ENCODE assay signal across 8 cellular contexts in genomic region chr14:51652168-51653095, GRCh38. TPM values are rescaled to one million over a fixed set of nuclear protein-coding genes. Genes with fewer than 3 reads are reported as not detected.
DNase-seq lines count a peak whose midpoint lies in the region; ATAC-seq and TF ChIP-seq lines count a peak whose summit lies in the region.

No MANE protein-coding gene starts in this region.

- peaks cover 14 to 24% (median 15%) of the 10 kb centered on the region in 3 donors for H3K4me1 Mint-ChIP-seq in CD8-positive, alpha-beta memory T cell

- peaks cover 15 to 39% of the 10 kb centered on the region in 2 donors for H3K27me3 Mint-ChIP-seq in CD8-positive, alpha-beta memory T cell

- CTCF ChIA-PET in CD8-positive, alpha-beta memory T cell (lab: Charles Lee) = interaction anchor here (0.7 to 1.9 kb wide), 8 partner anchors 9 to 665 kb away, joined by 3 to 9 read pairs (median 4); no protein-coding TSS in a partner anchor

- peak overlapping the region; percentile 78 to 93 (median 84) for H3K4me3 Mint-ChIP-seq in CD8-positive, alpha-beta memory T cell

- ATAC-seq in GM19452 (IDR thresholded peaks at IDR 0.05; ENCODE audit: unreplicated experiment) (peak; percentile 31), HG03521 (IDR thresholded peaks at IDR 0.05; ENCODE audit: unreplicated experiment) (peak; percentile 30), thoracic aorta (ENCODE audit: insufficient number of reproducible peaks, low FRiP score, low read depth) (peak; percentile 12)

- no peaks in the 10 kb centered on the region for H3K9me3 ChIP-seq in CD8-positive, alpha-beta memory T cell (ENCODE audit: low read length)
- H3K9me3 ChIP-seq in WERI-Rb-1 (ENCODE audit: severe bottlenecking) = no peaks in the 10 kb centered on the region
- H3K9me3 ChIP-seq in thoracic aorta = no peaks in the 10 kb centered on the region

- no peaks in the 10 kb centered on the region for H3K9me3 Mint-ChIP-seq in CD8-positive, alpha-beta memory T cell

- H3K4me1 ChIP-seq in CD8-positive, alpha-beta memory T cell (ENCODE audit: insufficient read depth, low read length) = peaks cover 19% of the 10 kb centered on the region
- H3K4me1 ChIP-seq in thoracic aorta (ENCODE audit: control insufficient read depth in 1 of 2, low read depth in 2 of 2) = peaks cover 10 to 47% of the 10 kb centered on the region in 2 donors

- peak overlapping the region; percentile 74 for H3K4me3 ChIP-seq in CD8-positive, alpha-beta memory T cell (ENCODE audit: low read length)
- H3K4me3 ChIP-seq in WERI-Rb-1 (ENCODE audit: low read depth, low read length) = peak overlapping the region; percentile 70
- peak overlapping the region; percentile 59 for H3K4me3 ChIP-seq in epithelial cell of esophagus (ENCODE audit: low read length)
- H3K4me3 ChIP-seq in thoracic aorta = peak overlapping the region; percentile 99

- peak overlapping the region in 6 of 8 donors; percentile 1 to 83 (median 62) for H3K27ac Mint-ChIP-seq in CD8-positive, alpha-beta memory T cell

- POLR2A ChIA-PET in CD8-positive, alpha-beta memory T cell (lab: Charles Lee) = interaction anchor here (1.0 kb wide), 1 partner anchor 14 kb away, joined by 3 read pairs; no protein-coding TSS in a partner anchor

- H3K36me3 ChIP-seq in CD8-positive, alpha-beta memory T cell (ENCODE audit: insufficient read depth, low read length) = no peaks in the 10 kb centered on the region
- no peaks in the 10 kb centered on the region for H3K36me3 ChIP-seq in WERI-Rb-1
- H3K36me3 ChIP-seq in thoracic aorta = no peaks in the 10 kb centered on the region

- peaks cover 0 to 4% (median 2%) of the 10 kb centered on the region in 3 donors for H3K36me3 Mint-ChIP-seq in CD8-positive, alpha-beta memory T cell

- TF ChIP-seq CTCF in WERI-Rb-1 (IDR thresholded peaks at IDR 0.05; ENCODE audit: low read depth, low read length) (no peak), epithelial cell of esophagus (IDR thresholded peaks at IDR 0.05; ENCODE audit: insufficient read depth, low read depth, low read length, missing control alignments) (no peak), thoracic aorta (IDR thresholded peaks at IDR 0.05) (no peak)

- peak overlapping the region; percentile 39 for H3K27ac ChIP-seq in CD8-positive, alpha-beta memory T cell (ENCODE audit: low read depth, low read length)
- peak overlapping the region; percentile 75 for H3K27ac ChIP-seq in WERI-Rb-1
- H3K27ac ChIP-seq in thoracic aorta = peak overlapping the region; percentile 88 to 94

- H3K27me3 ChIP-seq in CD8-positive, alpha-beta memory T cell (ENCODE audit: insufficient read depth, low read length, poor library complexity, severe bottlenecking) = peaks cover 24% of the 10 kb centered on the region
- H3K27me3 ChIP-seq in WERI-Rb-1 (ENCODE audit: insufficient read depth, low read depth, severe bottlenecking) = no peaks in the 10 kb centered on the region
- H3K27me3 ChIP-seq in thoracic aorta (replicated peaks; ENCODE audit: insufficient read depth) = no peaks in the 10 kb centered on the region

- DNase-seq in CD8-positive, alpha-beta memory T cell = peak in 3 of 5 donors; percentile 37 to 52 (median 38)
- no peak for DNase-seq in WERI-Rb-1
- no peak for DNase-seq in epithelial cell of esophagus (ENCODE audit: low read depth)
- peak; percentile 53 for DNase-seq in myocyte (ENCODE audit: low read depth)
- DNase-seq in thoracic aorta (ENCODE audit: low spot score) = no peak
- DNase-seq in GF-D8 (lab: John Stamatoyannopoulos, UW) = no peak

RNA-seq across cellular contexts. Expression of gene FRMD6, which starts 0.7 kb away (rescaled TPM):
- total RNA-seq in CD8-positive, alpha-beta memory T cell = 1 to 10 TPM; 2.2 to 2.3 TPM
- 0.67 TPM for polyA plus RNA-seq in CD8-positive, alpha-beta memory T cell
- total RNA-seq in myocyte (96.5 and 169 TPM in 2 replicates), thoracic aorta (10 to 100 TPM; 72.3 to 79.6 TPM)
- 91.5 TPM for polyA plus RNA-seq in myocyte (2012)

Comparison
In these comparisons a context has a peak if more than half of its experiments do, and no peak if none do; other contexts are left out.
1. DNase-seq: peak in CD8-positive, alpha-beta memory T cell (3 of 5) and myocyte (single experiment); none in WERI-Rb-1 (single experiment), epithelial cell of esophagus (single experiment), thoracic aorta (single experiment) and GF-D8 (single experiment).
2. H3K27ac ChIP-seq: peak in every context shown above with its lines; median percentile 91 in thoracic aorta; 75 in WERI-Rb-1; 39 in CD8-positive, alpha-beta memory T cell.
3. RNA of gene FRMD6, which starts 0.7 kb away (total RNA-seq): 96.5 to 169 TPM in myocyte and 72.3 to 79.6 TPM in thoracic aorta; 2.2 to 2.3 TPM in CD8-positive, alpha-beta memory T cell; every median in the first group is over 10 times any median in the second.
4. Peak in every context shown above with its lines, with median percentiles within 50 percentile points of each other: H3K4me3 ChIP-seq and ATAC-seq.